1 cellular context compared by ENCODE assay signal in the genomic region with DNA sequence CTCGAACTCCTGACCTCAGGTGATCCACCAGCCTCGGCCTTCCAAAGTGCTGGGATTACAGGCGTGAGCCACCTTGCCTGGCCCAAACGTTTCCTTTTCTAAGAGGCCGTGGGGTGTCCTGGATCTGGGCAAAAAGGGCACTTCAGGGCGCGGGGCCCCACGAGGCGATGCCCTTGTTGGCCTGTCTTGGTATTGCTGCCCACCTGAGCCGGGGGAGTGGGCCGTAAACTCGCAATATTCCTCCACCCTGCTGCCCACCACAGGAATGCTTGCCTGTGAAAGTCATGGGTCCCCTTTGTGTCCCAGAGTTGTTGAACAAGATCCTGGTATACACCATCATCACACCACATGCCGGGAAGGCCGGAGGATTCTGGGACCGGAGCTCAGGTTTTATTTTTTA.
TF ChIP-seq lines count a peak whose summit lies in the region.

No MANE protein-coding gene starts in this region.

TF ChIP-seq in HepG2, 621 proteins besides CTCF, POLR2A, EP300 and RAD21:
- TF ChIP-seq ZNF451 (CRISPR knock-in tag; IDR thresholded peaks at IDR 0.05) (no peak), MLLT10 (CRISPR knock-in tag; IDR thresholded peaks at IDR 0.05) (no peak)
TF ChIP-seq in HepG2: peak in this region for 0.
